ENCODE assay signal across 14 cellular contexts in genomic region chr7:16357921-16358320, GRCh38.
DNase-seq lines count a peak whose midpoint lies in the region; ATAC-seq, FAIRE-seq and TF ChIP-seq lines count a peak whose summit lies in the region.
"Had no signal": no experiment of that assay in that cellular context is flagged by ENCODE, and none has a peak within 500 bp of the region (broad histone marks: within the 10 kb centered on the region; RNA-seq: fewer than 3 reads in every experiment).

No MANE protein-coding gene starts in this region.

- H3K4me2 ChIP-seq in mammary epithelial cell (ENCODE audit: insufficient read depth, low read depth, low read length) = no peak overlapping the region

- TF ChIP-seq POLR2A in upper lobe of left lung (IDR thresholded peaks at IDR 0.05) = no peak

- H3K27me3 ChIP-seq in mammary epithelial cell (ENCODE audit: insufficient read depth, low read length) = no peaks in the 10 kb centered on the region
- H3K27me3 ChIP-seq in heart right ventricle = no peaks in the 10 kb centered on the region
- H3K27me3 ChIP-seq in upper lobe of left lung = no peaks in the 10 kb centered on the region
- no peaks in the 10 kb centered on the region for H3K27me3 ChIP-seq in small intestine (ENCODE audit: control insufficient read depth in 2 of 2, insufficient read depth in 2 of 2, low read length in 2 of 2)
- H3K27me3 ChIP-seq: vagina had no signal

- TF ChIP-seq CTCF in mammary epithelial cell (conservative IDR thresholded peaks at IDR 0.05 in 1 of 2, IDR thresholded peaks at IDR 0.05 in 1 of 2; ENCODE audit: extremely low read depth in 1 of 2, insufficient read depth in 1 of 2, low read depth in 1 of 2, low read length in 2 of 2) (no peak), heart right ventricle (IDR thresholded peaks at IDR 0.05) (no peak), upper lobe of left lung (IDR thresholded peaks at IDR 0.05) (no peak), osteocyte (IDR thresholded peaks at IDR 0.05) (no peak)

- H3K4me3 Mint-ChIP-seq in osteocyte (ENCODE audit: unreplicated experiment) = no peak overlapping the region

- intact Hi-C loops in mammary epithelial cell (cut with micrococcal nuclease) (no loop called here), heart right ventricle (cut with DNase I) (no loop called here)

- H2AFZ ChIP-seq in mammary epithelial cell (ENCODE audit: low read depth, low read length) = no peak overlapping the region

- peak in 7 of 8 donors; percentile 20 to 65 (median 56) for ATAC-seq in heart right ventricle
- peak; percentile 24 to 55 for ATAC-seq in upper lobe of left lung (ENCODE audit: low FRiP score in 2 of 2)
- ATAC-seq: stimulated activated naive CD8-positive, alpha-beta T cell treated with anti-CD3 and anti-CD28 coated beads, Interleukin-15, Interleukin-2, amounts not matched to agents 100 U/mL and 50 U/mL, for 24 hours had no signal

- H3K9me3 ChIP-seq in mammary epithelial cell (replicated peaks; ENCODE audit: insufficient read depth, low read length) (no peaks in the 10 kb centered on the region), heart right ventricle (no peaks in the 10 kb centered on the region), upper lobe of left lung (no peaks in the 10 kb centered on the region), small intestine (ENCODE audit: control insufficient read depth, low read depth) (no peaks in the 10 kb centered on the region)
- H3K9me3 ChIP-seq: vagina had no signal

- no peaks in the 10 kb centered on the region for H4K20me1 ChIP-seq in mammary epithelial cell (ENCODE audit: insufficient read depth, low read length)

- no peaks in the 10 kb centered on the region for H3K36me3 Mint-ChIP-seq in osteocyte (ENCODE audit: unreplicated experiment)
- H3K36me3 Mint-ChIP-seq: CD8-positive, alpha-beta memory T cell had no signal

- no peaks in the 10 kb centered on the region for H3K79me2 ChIP-seq in mammary epithelial cell (ENCODE audit: insufficient read depth, low read length)

- peaks cover 38% of the 10 kb centered on the region for H3K4me1 Mint-ChIP-seq in osteocyte (ENCODE audit: unreplicated experiment)

- H3K36me3 ChIP-seq in mammary epithelial cell (ENCODE audit: insufficient read depth, low read length) (no peaks in the 10 kb centered on the region), heart right ventricle (no peaks in the 10 kb centered on the region), upper lobe of left lung (no peaks in the 10 kb centered on the region), small intestine (ENCODE audit: control insufficient read depth in 2 of 2, insufficient read depth in 2 of 2, low read length in 2 of 2) (no peaks in the 10 kb centered on the region)
- H3K36me3 ChIP-seq: vagina had no signal

- in situ Hi-C loops in T47D (cut with HindIII; ENCODE audit: low pct_unique_long_range_greater_than_20kb, low sequenced_read_pairs) (no loop called here), mammary epithelial cell (cut with MboI; ENCODE audit: low sequenced_read_pairs in 2 of 2) (no loop called here)

- FAIRE-seq in small intestine (lab: Jason Lieb, UNC) = no peak

- TF ChIP-seq EP300 in upper lobe of left lung (IDR thresholded peaks at IDR 0.05) = no peak

- peak; percentile 64 to 90 for DNase-seq in T47D (ENCODE audit: low read depth in 1 of 2, low spot score in 1 of 2)
- DNase-seq in mammary epithelial cell = no peak
- DNase-seq in NCI-H524 (lab: John Stamatoyannopoulos, UW) = peak; percentile 90 to 97
- peak; percentile 10 to 14 for DNase-seq in heart right ventricle
- peak in 1 of 2 donors; percentile 37 for DNase-seq in upper lobe of left lung
- DNase-seq in small intestine = no peak
- DNase-seq in osteocyte (ENCODE audit: extremely low spot score, unreplicated experiment) = no peak
- no peak for DNase-seq in MV-4-11 (lab: John Stamatoyannopoulos, UW)
- DNase-seq: activated effector memory CD4-positive, alpha-beta T cell treated with anti-CD3 and anti-CD28 coated beads, Interleukin-2, amount 50 U/mL, for 16 hours; CD8-positive, alpha-beta memory T cell; MM.1S; stimulated activated naive CD8-positive, alpha-beta T cell treated with anti-CD3 and anti-CD28 coated beads, Interleukin-15, Interleukin-2, amounts not matched to agents 100 U/mL and 50 U/mL, for 24 hours had no signal

- no peak overlapping the region for H3K27ac ChIP-seq in mammary epithelial cell (ENCODE audit: insufficient read depth, low read depth, low read length)
- no peak overlapping the region for H3K27ac ChIP-seq in heart right ventricle
- H3K27ac ChIP-seq in upper lobe of left lung = no peak overlapping the region
- H3K27ac ChIP-seq in small intestine (ENCODE audit: low read depth in 1 of 2, low read length in 1 of 2) = no peak overlapping the region
- H3K27ac ChIP-seq: vagina had no signal

- no TSS peak for BruUV-seq in mammary epithelial cell (replicated peaks; lab: Mats Ljungman, UMichigan)

- H3K4me3 ChIP-seq in mammary epithelial cell (replicated peaks in 1 of 3; ENCODE audit: insufficient read depth in 1 of 3, low read depth in 2 of 3, low read length in 3 of 3) = no peak overlapping the region
- no peak overlapping the region for H3K4me3 ChIP-seq in heart right ventricle
- H3K4me3 ChIP-seq in upper lobe of left lung = no peak overlapping the region
- no peak overlapping the region for H3K4me3 ChIP-seq in small intestine (ENCODE audit: low read depth in 1 of 2, low read length in 2 of 2)
- H3K4me3 ChIP-seq: lung, vagina had no signal

- H3K27ac Mint-ChIP-seq in osteocyte (ENCODE audit: unreplicated experiment) = no peak overlapping the region
- H3K27ac Mint-ChIP-seq: CD8-positive, alpha-beta memory T cell had no signal

- H3K9ac ChIP-seq in mammary epithelial cell (ENCODE audit: insufficient read depth, low read length) = no peak overlapping the region

- H3K9me3 Mint-ChIP-seq in osteocyte (ENCODE audit: unreplicated experiment) = peaks cover 3% of the 10 kb centered on the region
- H3K9me3 Mint-ChIP-seq: CD8-positive, alpha-beta memory T cell had no signal

- 15% methylated on average over 2 of the region's 3 CpGs for whole genome bisulfite sequencing in mammary epithelial cell (ENCODE audit: low coverage, missing lambda C conversion rate)
- 58 to 70% methylated on average over 3 of the region's 3 CpGs for WGBS in heart right ventricle, 2 donors
- WGBS in upper lobe of left lung, 2 donors = 58 to 80% methylated on average over 2 to 3 of the region's 3 CpGs
- 68 to 75% (median 73%) methylated on average over 3 of the region's 3 CpGs for WGBS in small intestine, 3 donors

- H3K4me1 ChIP-seq in mammary epithelial cell (ENCODE audit: insufficient read depth, low read length) (peaks cover 3% of the 10 kb centered on the region), heart right ventricle (peaks cover 0 to 22% (median 7%) of the 10 kb centered on the region in 9 donors), upper lobe of left lung (peaks cover 0 to 2% (median 0%) of the 10 kb centered on the region in 4 donors), small intestine (ENCODE audit: control insufficient read depth in 2 of 2, insufficient read depth in 1 of 2, low read depth in 1 of 2, low read length in 1 of 2) (no peaks in the 10 kb centered on the region)

- dilution Hi-C loops in mammary epithelial cell (cut with HindIII; ENCODE audit: low sequenced_read_pairs) = no loop called here

- CTCF ChIA-PET in mammary epithelial cell (lab: Charles Lee; ENCODE audit: low non-redundant PET) = no interaction called here

- no peaks in the 10 kb centered on the region for H3K27me3 Mint-ChIP-seq in osteocyte (ENCODE audit: unreplicated experiment)
- H3K27me3 Mint-ChIP-seq: CD8-positive, alpha-beta memory T cell had no signal

Comparison
In these comparisons a context has a peak if more than half of its experiments do, and no peak if none do; other contexts are left out.
1. DNase-seq: peak in T47D (2 of 2), NCI-H524 (2 of 2) and heart right ventricle (2 of 2); none in mammary epithelial cell (single experiment), small intestine (single experiment), osteocyte (single experiment) and MV-4-11 (single experiment).